ENCODE assay signal across 10 cellular contexts in genomic region chr7:107966701-107967100, GRCh38. TPM values are rescaled to one million over a fixed set of nuclear protein-coding genes. Genes with fewer than 3 reads are reported as not detected.
DNase-seq lines count a peak whose midpoint lies in the region; ATAC-seq, FAIRE-seq and TF ChIP-seq lines count a peak whose summit lies in the region.
"Had no signal": no experiment of that assay in that cellular context is flagged by ENCODE, and none has a peak within 500 bp of the region (broad histone marks: within the 10 kb centered on the region; RNA-seq: fewer than 3 reads in every experiment).

No MANE protein-coding gene starts in this region.

- no peaks in the 10 kb centered on the region for H3K9me3 ChIP-seq in psoas muscle

- H3K4me3 ChIP-seq in fibroblast of pulmonary artery (replicated peaks; ENCODE audit: low read depth, low read length) (no peak overlapping the region), psoas muscle (no peak overlapping the region)
- H3K4me3 ChIP-seq: dorsolateral prefrontal cortex had no signal

- no peaks in the 10 kb centered on the region for H3K27me3 ChIP-seq in psoas muscle (ENCODE audit: insufficient read depth in 3 of 3, low read length in 2 of 3)
- H3K27me3 ChIP-seq: dorsolateral prefrontal cortex had no signal

- H3K27ac ChIP-seq in psoas muscle = no peak overlapping the region

- FAIRE-seq in RCC 7860 (lab: Jason Lieb, UNC) = no peak

- no peak for TF ChIP-seq POLR2A in GM18505 (IDR thresholded peaks at IDR 0.05; ENCODE audit: borderline replicate concordance, extremely low read depth, insufficient read depth, insufficient read length)

- peak; percentile 14 for TF ChIP-seq CTCF in fibroblast of pulmonary artery (IDR thresholded peaks at IDR 0.05; ENCODE audit: low read length, missing control alignments)
- no peak for TF ChIP-seq CTCF in psoas muscle (IDR thresholded peaks at IDR 0.05)

- intact Hi-C loops in psoas muscle (cut with DNase I) = no loop called here

- peaks cover 0 to 20% of the 10 kb centered on the region in 2 donors for H3K36me3 ChIP-seq in psoas muscle (ENCODE audit: insufficient read depth in 1 of 2, low read depth in 1 of 2)

- ATAC-seq in psoas muscle (peak in 3 of 4 donors; percentile 28 to 97 (median 58)), HG03135 (IDR thresholded peaks at IDR 0.05; ENCODE audit: unreplicated experiment) (no peak), GM18505 (IDR thresholded peaks at IDR 0.05; ENCODE audit: unreplicated experiment) (no peak)

- no peaks in the 10 kb centered on the region for H3K4me1 ChIP-seq in psoas muscle

- 22 to 35% (median 29%) methylated on average over 4 of the region's 4 CpGs for WGBS in psoas muscle, 3 donors

- peak; percentile 84 for DNase-seq in H4 (ENCODE audit: low spot score)
- DNase-seq in RCC 7860 (ENCODE audit: low spot score) = peak; percentile 90
- DNase-seq in fibroblast of pulmonary artery (ENCODE audit: low read depth) = peak; percentile 87
- peak in 1 of 2 donors; percentile 40 for DNase-seq in psoas muscle
- no peak for DNase-seq in activated CD8-positive, alpha-beta memory T cell treated with anti-CD3 and anti-CD28 coated beads, Interleukin-2, amount 50 U/mL, for 4 hours
- DNase-seq in NCI-H187 treated with DMSO at 0.1 percent for 48 hours (lab: John Stamatoyannopoulos, UW) = no peak
- DNase-seq: nephron progenitor cell had no signal

RNA-seq across cellular contexts. Expression of gene LAMB1, which starts 36.3 kb away (rescaled TPM):
- total RNA-seq in H4 (2014; rRNA removed; shearing (Covaris generic)) = 128 and 140 TPM in 2 replicates
- 10 to 100 TPM; 23.7 to 43.6 (median 26.4) TPM for total RNA-seq in psoas muscle
- 10 to 100 TPM; 17.0 to 45.9 (median 25.8) TPM for polyA plus RNA-seq in psoas muscle

Comparison
In these comparisons a context has a peak if more than half of its experiments do, and no peak if none do; other contexts are left out.
1. DNase-seq: peak in H4 (single experiment), RCC 7860 (single experiment) and fibroblast of pulmonary artery (single experiment); none in activated CD8-positive, alpha-beta memory T cell treated with anti-CD3 and anti-CD28 coated beads, Interleukin-2, amount 50 U/mL, for 4 hours (single experiment) and NCI-H187 treated with DMSO at 0.1 percent for 48 hours (single experiment).
2. ATAC-seq: peak in psoas muscle (3 of 4); none in HG03135 (single experiment) and GM18505 (single experiment).